Comparison of ENCODE assay signal across 17 cellular contexts in the genomic region with DNA sequence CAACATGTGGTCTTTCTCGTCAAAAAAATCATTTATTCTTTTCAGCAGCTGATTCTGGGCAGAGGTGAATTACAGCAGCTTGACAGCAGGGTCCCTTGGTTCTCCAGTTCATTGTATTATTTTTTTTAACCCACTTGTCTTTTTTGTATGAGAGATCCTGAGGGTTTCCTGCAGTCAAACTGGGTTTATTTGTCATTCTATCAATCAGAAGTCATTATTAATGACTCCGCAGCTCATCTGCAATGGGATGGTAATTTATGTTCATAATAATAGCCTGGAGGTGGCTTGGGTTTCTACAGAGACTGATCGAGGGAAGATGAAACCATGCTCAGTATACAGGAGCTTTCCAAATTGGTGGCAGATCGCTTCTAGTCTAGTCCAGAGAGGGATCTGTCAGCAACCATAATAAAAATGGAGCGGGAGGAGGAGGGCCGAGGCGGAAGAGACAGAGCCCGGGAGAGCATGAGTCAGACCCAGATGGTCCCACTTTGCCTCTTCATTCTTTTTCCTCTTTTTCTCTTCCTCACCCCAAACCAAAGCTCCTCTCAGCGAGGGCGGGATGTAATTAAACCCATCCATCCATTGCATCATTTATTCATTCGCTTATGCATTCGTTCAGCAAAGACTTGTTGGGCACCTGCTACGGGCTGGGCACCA. TPM values are rescaled to one million over a fixed set of nuclear protein-coding genes. Genes with fewer than 3 reads are reported as not detected.
"Had no signal": no experiment of that assay in that cellular context is flagged by ENCODE, and none has a peak within 500 bp of the region (broad histone marks: within the 10 kb centered on the region; RNA-seq: fewer than 3 reads in every experiment).

No MANE protein-coding gene starts in this region.

- H3K4me3 ChIP-seq: mucosa of descending colon, psoas muscle, sigmoid colon had no signal

- H3K9me3 ChIP-seq: mucosa of descending colon, psoas muscle, sigmoid colon had no signal

- DNase-seq: activated CD4-positive, alpha-beta T cell treated with anti-CD3 and anti-CD28 coated beads for 36 hours; activated CD8-positive, alpha-beta memory T cell treated with anti-CD3 and anti-CD28 coated beads, Interleukin-2, amount 50 U/mL, for 4 hours; activated CD8-positive, alpha-beta T cell treated with anti-CD3 and anti-CD28 coated beads for 36 hours; activated naive CD4-positive, alpha-beta T cell treated with Interleukin-2 at 50 U/mL for 16 hours; activated naive CD8-positive, alpha-beta T cell treated with anti-CD3 and anti-CD28 coated beads, Interleukin-2, amount 50 U/mL, for 24 hours; erythroblast; immature natural killer cell; left cardiac atrium; mucosa of descending colon; psoas muscle; sigmoid colon; stimulated activated naive CD4-positive, alpha-beta T cell; substantia nigra; trophoblast cell; WERI-Rb-1 had no signal

- H3K36me3 ChIP-seq: sigmoid colon, WERI-Rb-1 had no signal

- H3K4me1 ChIP-seq: psoas muscle, sigmoid colon had no signal

- H3K27ac ChIP-seq: psoas muscle, sigmoid colon, WERI-Rb-1 had no signal

- H3K27me3 ChIP-seq: sigmoid colon had no signal

- ATAC-seq: activated CD4-positive, alpha-beta T cell treated with anti-CD3 and anti-CD28 coated beads for 36 hours; activated CD8-positive, alpha-beta T cell treated with anti-CD3 and anti-CD28 coated beads for 36 hours; activated naive CD8-positive, alpha-beta T cell treated with anti-CD3 and anti-CD28 coated beads, Interleukin-2, amount 50 U/mL, for 24 hours; left cardiac atrium; mucosa of descending colon; psoas muscle had no signal

RNA-seq across cellular contexts. Expression of a gene that starts 22.5 kb away (rescaled TPM):
- total RNA-seq: left cardiac atrium, lung microvascular endothelial cell, osteoblast had no signal
- polyA plus RNA-seq: immature natural killer cell had no signal
